ENCODE assay signal across 8 cellular contexts in genomic region chr2:200509608-200510433, GRCh38. TPM values are rescaled to one million over a fixed set of nuclear protein-coding genes. Genes with fewer than 3 reads are reported as not detected.
DNase-seq lines count a peak whose midpoint lies in the region; ATAC-seq, FAIRE-seq and TF ChIP-seq lines count a peak whose summit lies in the region.

KCTD18 (minus strand) TSS chr2:200510068; CDS start chr2:200507016, 3,052 bp downstream.

- H2AFZ ChIP-seq in SU-DHL-6 (ENCODE audit: low read depth, low read length, severe bottlenecking) = peak within 1 kb of the TSS; percentile 92

- H3K4me3 ChIP-seq in SU-DHL-6 (ENCODE audit: insufficient read depth, low read length, poor library complexity, severe bottlenecking) (peak within 1 kb of the TSS; percentile 61), pancreas (peak within 1 kb of the TSS; percentile 57 to 75 (median 70)), thyroid gland (replicated peaks in 1 of 3) (peak within 1 kb of the TSS; percentile 58 to 91 (median 69))

- no peaks in the 10 kb centered on the region for H3K9me3 Mint-ChIP-seq in activated naive CD8-positive, alpha-beta T cell treated with anti-CD3 and anti-CD28 coated beads, Interleukin-2, amount 10 ng/mL, durations not matched to agents 7 days and 5 days

- intact Hi-C loops in Right ventricle myocardium inferior (cut with DNase I) = no loop called here
- intact Hi-C loops in pancreas (cut with DNase I) = no loop called here
- intact Hi-C loops in thyroid gland (cut with DNase I) = no loop called here

- peak within 1 kb of the TSS; percentile 83 for H3K4me2 ChIP-seq in SU-DHL-6 (ENCODE audit: low read depth, low read length, poor library complexity, severe bottlenecking)

- H3K9me3 ChIP-seq in SU-DHL-6 (ENCODE audit: insufficient read depth, low read length) = no peaks in the 10 kb centered on the region
- H3K9me3 ChIP-seq in pancreas = no peaks in the 10 kb centered on the region
- H3K9me3 ChIP-seq in thyroid gland = no peaks in the 10 kb centered on the region

- H3K27ac ChIP-seq in SU-DHL-6 (ENCODE audit: low read depth, low read length) (peak within 1 kb of the TSS; percentile 46), pancreas (peak within 1 kb of the TSS; percentile 50 to 69 (median 64)), thyroid gland (peak within 1 kb of the TSS; percentile 67 to 72 (median 71))

- peaks cover 12% of the 10 kb centered on the region for H3K4me1 Mint-ChIP-seq in activated naive CD8-positive, alpha-beta T cell treated with anti-CD3 and anti-CD28 coated beads, Interleukin-2, amount 10 ng/mL, durations not matched to agents 7 days and 5 days

- peak within 1 kb of the TSS; percentile 92 for H3K4me3 Mint-ChIP-seq in activated naive CD8-positive, alpha-beta T cell treated with anti-CD3 and anti-CD28 coated beads, Interleukin-2, amount 10 ng/mL, durations not matched to agents 7 days and 5 days

- ATAC-seq in HG02610 (IDR thresholded peaks at IDR 0.05; ENCODE audit: unreplicated experiment) = peak; percentile 99
- peak; percentile 99 for ATAC-seq in activated naive CD8-positive, alpha-beta T cell treated with anti-CD3 and anti-CD28 coated beads, Interleukin-2, amount 10 ng/mL, durations not matched to agents 7 days and 5 days (ENCODE audit: low read depth)
- ATAC-seq in Right ventricle myocardium inferior = peak; percentile 99
- ATAC-seq in pancreas = peak; percentile 99

- no peaks in the 10 kb centered on the region for H3K27me3 ChIP-seq in SU-DHL-6 (ENCODE audit: low read length)
- H3K27me3 ChIP-seq in pancreas = no peaks in the 10 kb centered on the region
- H3K27me3 ChIP-seq in thyroid gland = no peaks in the 10 kb centered on the region

- peaks cover 1% of the 10 kb centered on the region for H3K36me3 Mint-ChIP-seq in activated naive CD8-positive, alpha-beta T cell treated with anti-CD3 and anti-CD28 coated beads, Interleukin-2, amount 10 ng/mL, durations not matched to agents 7 days and 5 days

- H3K27me3 Mint-ChIP-seq in activated naive CD8-positive, alpha-beta T cell treated with anti-CD3 and anti-CD28 coated beads, Interleukin-2, amount 10 ng/mL, durations not matched to agents 7 days and 5 days = no peaks in the 10 kb centered on the region

- no peaks in the 10 kb centered on the region for H3K36me3 ChIP-seq in SU-DHL-6 (ENCODE audit: low read length)
- no peaks in the 10 kb centered on the region for H3K36me3 ChIP-seq in pancreas
- H3K36me3 ChIP-seq in thyroid gland = peaks cover 0 to 3% of the 10 kb centered on the region in 2 donors

- peak within 1 kb of the TSS; percentile 81 for H3K27ac Mint-ChIP-seq in activated naive CD8-positive, alpha-beta T cell treated with anti-CD3 and anti-CD28 coated beads, Interleukin-2, amount 10 ng/mL, durations not matched to agents 7 days and 5 days

- POLR2A ChIA-PET in activated naive CD8-positive, alpha-beta T cell treated with anti-CD3 and anti-CD28 coated beads, Interleukin-2, amount 10 ng/mL, durations not matched to agents 7 days and 5 days (lab: Charles Lee) = interaction anchor here (1.0 to 2.7 kb wide), 5 partner anchors 10 to 203 kb away, joined by 3 to 13 read pairs (median 3); partner anchors contain the start of gene SGO2

- H3K79me2 ChIP-seq in SU-DHL-6 (ENCODE audit: insufficient read depth, low read length) = no peaks in the 10 kb centered on the region; the same call in 1 of the 2 replicates

- no peaks in the 10 kb centered on the region for H4K20me1 ChIP-seq in SU-DHL-6 (ENCODE audit: low read depth, low read length)

- peak in 1 of 2 donors; percentile 84 for TF ChIP-seq POLR2A in thyroid gland (IDR thresholded peaks at IDR 0.05)

- FAIRE-seq in pancreas (lab: Jason Lieb, UNC) = no peak

- H3K9ac ChIP-seq in SU-DHL-6 (ENCODE audit: low read length) = peak within 1 kb of the TSS; percentile 77

- H3F3A ChIP-seq in SU-DHL-6 (ENCODE audit: insufficient read depth) = peaks cover 3% of the 10 kb centered on the region; the same call in 1 of the 2 replicates

- TF ChIP-seq CTCF in GM12872 (IDR thresholded peaks at IDR 0.05; ENCODE audit: insufficient read depth, low read depth, low read length) (peak; percentile 73), SU-DHL-6 (IDR thresholded peaks at IDR 0.05; ENCODE audit: insufficient read depth, low read length, poor library complexity, severe bottlenecking) (peak; percentile 72), pancreas (IDR thresholded peaks at IDR 0.05) (peak; percentile 53 to 85 (median 74)), thyroid gland (IDR thresholded peaks at IDR 0.05) (peak in 5 of 6 experiments; percentile 28 to 96 (median 88))

- H3K4me1 ChIP-seq in pancreas = peaks cover 0 to 7% (median 0%) of the 10 kb centered on the region in 3 donors
- peaks cover 4 to 9% of the 10 kb centered on the region in 2 donors for H3K4me1 ChIP-seq in thyroid gland

- WGBS in pancreas, 2 donors = 0 to 1% methylated on average over 41 to 78 of the region's 78 CpGs
- WGBS in thyroid gland, 2 donors = 1% methylated on average over 36 to 41 of the region's 78 CpGs

- DNase-seq in NCI-H1092 (lab: John Stamatoyannopoulos, UW) (peak; percentile 60), Right ventricle myocardium inferior (ENCODE audit: missing footprints) (peak; percentile 97), pancreas (peak; percentile 90 to 98 (median 92)), thyroid gland (peak; percentile 93 to 94)
- peak; percentile 96 for DNase-seq in activated naive CD8-positive, alpha-beta T cell treated with anti-CD3 and anti-CD28 coated beads, Interleukin-2, amount 10 ng/mL, durations not matched to agents 7 days and 5 days

- no peaks in the 10 kb centered on the region for H3K9me2 ChIP-seq in SU-DHL-6 (replicated peaks; ENCODE audit: insufficient read depth, low read length)

RNA-seq across cellular contexts. Expression of gene KCTD18, which starts in this region (rescaled TPM):
- total RNA-seq in activated naive CD8-positive, alpha-beta T cell treated with anti-CD3 and anti-CD28 coated beads, Interleukin-2, amount 10 ng/mL, durations not matched to agents 7 days and 5 days = 10 to 100 TPM; 18.1 to 21.5 TPM
- total RNA-seq in Right ventricle myocardium inferior (9.8 TPM), pancreas (10 to 100 TPM in 3 of 6 donors, 1 to 10 TPM in 3; 8.9 to 13.5 (median 10.3) TPM), thyroid gland (100 to 1,000 TPM in 1 of 4 donors, 10 to 100 TPM in 3; 30.5 to 122 (median 60.4) TPM)
- polyA plus RNA-seq in pancreas = 1 to 10 TPM; 5.0 to 8.1 TPM

Comparison
In these comparisons a context has a peak if more than half of its experiments do, and no peak if none do; other contexts are left out.
1. Peak in every context shown above with its lines: DNase-seq, ATAC-seq, H3K4me3 ChIP-seq and H3K27ac ChIP-seq.